8 cellular contexts compared by ENCODE assay signal in genomic region chr2:86107031-86107430, GRCh38. TPM values are rescaled to one million over a fixed set of nuclear protein-coding genes. Genes with fewer than 3 reads are reported as not detected.
DNase-seq lines count a peak whose midpoint lies in the region; TF ChIP-seq lines count a peak whose summit lies in the region.

No MANE protein-coding gene starts in this region.

- peaks cover 61% of the 10 kb centered on the region for H4K20me1 ChIP-seq in Loucy (ENCODE audit: insufficient read depth, low read length, poor library complexity, severe bottlenecking)
- no peaks in the 10 kb centered on the region for H4K20me1 ChIP-seq in neural cell (ENCODE audit: insufficient read depth)

- H3K9me2 ChIP-seq in Loucy (replicated peaks; ENCODE audit: low read depth, low read length) (no peaks in the 10 kb centered on the region), neural cell (ENCODE audit: insufficient read depth, low read length) (no peaks in the 10 kb centered on the region)

- H3K9me3 ChIP-seq in Loucy (ENCODE audit: insufficient read depth, low read depth, low read length) (no peaks in the 10 kb centered on the region), neural cell (ENCODE audit: low read length) (no peaks in the 10 kb centered on the region)

- H2AFZ ChIP-seq in Loucy (ENCODE audit: low read length) = no peak overlapping the region
- no peak overlapping the region for H2AFZ ChIP-seq in neural cell (ENCODE audit: low read depth, low read length)

- peaks cover 25% of the 10 kb centered on the region for H3K4me1 Mint-ChIP-seq in CD14-positive monocyte

- H3F3A ChIP-seq in Loucy (ENCODE audit: low read depth) (no peaks in the 10 kb centered on the region), neural cell (ENCODE audit: insufficient read depth, low read length, poor library complexity, severe bottlenecking) (no peaks in the 10 kb centered on the region)

- H3K4me3 ChIP-seq in Loucy (ENCODE audit: low read length, poor library complexity, severe bottlenecking) = peak overlapping the region; percentile 90
- H3K4me3 ChIP-seq in neural cell (ENCODE audit: low read length) = peak overlapping the region; percentile 85

- H3K9ac ChIP-seq in Loucy (ENCODE audit: low read depth, low read length, poor library complexity, severe bottlenecking) (peak overlapping the region; percentile 87), neural cell (ENCODE audit: low read length) (peak overlapping the region; percentile 88)

- H3K36me3 Mint-ChIP-seq in CD14-positive monocyte = peaks cover 44 to 47% of the 10 kb centered on the region in 2 donors

- peaks cover 46% of the 10 kb centered on the region for H3K4me1 ChIP-seq in Loucy (ENCODE audit: insufficient read depth, low read length, poor library complexity, severe bottlenecking)

- no peak for TF ChIP-seq RAD21 in neural cell (conservative IDR thresholded peaks at IDR 0.05)

- H3K79me2 ChIP-seq in Loucy (ENCODE audit: insufficient read depth, low read length) = peaks cover 93% of the 10 kb centered on the region
- H3K79me2 ChIP-seq in neural cell (replicated peaks; ENCODE audit: insufficient read depth, low read length) = peaks cover 51% of the 10 kb centered on the region

- H3K27me3 ChIP-seq in Loucy (ENCODE audit: insufficient read depth, low read length, poor library complexity, severe bottlenecking) (no peaks in the 10 kb centered on the region), neural cell (ENCODE audit: insufficient read depth, low read depth, low read length) (no peaks in the 10 kb centered on the region)

- no peak for TF ChIP-seq CTCF in CD14-positive monocyte (IDR thresholded peaks at IDR 0.05)
- no peak for TF ChIP-seq CTCF in Loucy (conservative IDR thresholded peaks at IDR 0.05; ENCODE audit: low read length)
- no peak for TF ChIP-seq CTCF in neural cell (IDR thresholded peaks at IDR 0.05; ENCODE audit: poor library complexity, severe bottlenecking)

- peak overlapping the region; percentile 91 for H3K4me2 ChIP-seq in Loucy (ENCODE audit: low read depth, low read length, poor library complexity, severe bottlenecking)
- H3K4me2 ChIP-seq in neural cell (ENCODE audit: low read length) = peak overlapping the region; percentile 93

- H3K27ac ChIP-seq in neural cell (ENCODE audit: low read length) = peak overlapping the region; percentile 69

- peaks cover 0 to 1% (median 0%) of the 10 kb centered on the region in 3 donors for H3K27me3 Mint-ChIP-seq in CD14-positive monocyte (ENCODE audit: low read depth in 3 of 3)

- H3K36me3 ChIP-seq in Loucy (ENCODE audit: insufficient read depth, low read length) = peaks cover 26% of the 10 kb centered on the region; the same call in 1 of the 2 replicates
- H3K36me3 ChIP-seq in neural cell (ENCODE audit: insufficient read depth, low read length) = no peaks in the 10 kb centered on the region

- H3K9me3 Mint-ChIP-seq in CD14-positive monocyte = peaks cover 0 to 2% (median 0%) of the 10 kb centered on the region in 7 donors

- peak overlapping the region in 4 of 7 donors; percentile 5 to 100 (median 98) for H3K27ac Mint-ChIP-seq in CD14-positive monocyte

- no peak for DNase-seq in CD14-positive monocyte (ENCODE audit: low spot score)
- peak; percentile 5 for DNase-seq in dermis blood vessel endothelial cell
- DNase-seq in Ammon's horn (ENCODE audit: low spot score) = no peak
- DNase-seq in SHP77 treated with DMSO at 0.1 percent for 48 hours (lab: John Stamatoyannopoulos, UW) = no peak
- no peak for DNase-seq in SW480 (ENCODE audit: low spot score)
- no peak for DNase-seq in NCI-H128 (lab: John Stamatoyannopoulos, UW; ENCODE audit: unreplicated experiment)

- no peak for TF ChIP-seq EP300 in neural cell (conservative IDR thresholded peaks at IDR 0.05; ENCODE audit: poor library complexity, severe bottlenecking)

- intact Hi-C loops in CD14-positive monocyte (cut with micrococcal nuclease) = loop anchor here (5.0 to 10.0 kb wide), 6 partner anchors 85 to 1135 kb away; partner anchors contain the start of genes C2orf68 (in 2 of the 2), USP39 (in 2 of the 2), IMMT (in 1 of the 2) and KCMF1 (in 1 of the 2)

- peak overlapping the region; percentile 93 to 98 for H3K4me3 Mint-ChIP-seq in CD14-positive monocyte

TF ChIP-seq in neural cell, 6 proteins besides CTCF, POLR2A, EP300 and RAD21:
- TF ChIP-seq MXI1 (conservative IDR thresholded peaks at IDR 0.05; ENCODE audit: poor library complexity, severe bottlenecking) (no peak), REST (IDR thresholded peaks at IDR 0.05; ENCODE audit: borderline replicate concordance) (no peak), EZH2 (IDR thresholded peaks at IDR 0.05; ENCODE audit: borderline replicate concordance, insufficient read depth, low read length, poor library complexity, severe bottlenecking) (no peak), TAF1 (IDR thresholded peaks at IDR 0.05; ENCODE audit: low read depth) (no peak), POLR2AphosphoS5 (IDR thresholded peaks at IDR 0.05) (no peak), SMC3 (conservative IDR thresholded peaks at IDR 0.05; ENCODE audit: poor library complexity) (no peak)

RNA-seq across cellular contexts. Expression of gene PTCD3, which starts 1.0 kb away (rescaled TPM):
- polyA plus RNA-seq in CD14-positive monocyte = 10 to 100 TPM; 14.0 to 17.8 TPM
- 82.2 and 93.4 TPM in 2 replicates for total RNA-seq in dermis blood vessel endothelial cell
- polyA plus RNA-seq in neural cell = 201 and 214 TPM in 2 replicates
- polyA minus RNA-seq in neural cell = 143 and 148 TPM in 2 replicates

RNA-seq across cellular contexts. Expression of gene POLR1A, which starts 1.3 kb away (rescaled TPM):
- polyA plus RNA-seq in CD14-positive monocyte = 1 to 10 TPM in 1 of 2 donors, under 1 TPM in 1; 0.45 to 1.6 TPM
- 13.6 and 26.2 TPM in 2 replicates for total RNA-seq in dermis blood vessel endothelial cell
- polyA plus RNA-seq in neural cell = 5.4 and 9.2 TPM in 2 replicates
- polyA minus RNA-seq in neural cell = 17.5 and 22.2 TPM in 2 replicates

Comparison
In these comparisons a context has a peak if more than half of its experiments do, and no peak if none do; other contexts are left out.
1. RNA of gene PTCD3, which starts 1.0 kb away (polyA plus RNA-seq): 201 to 214 TPM in neural cell; 14.0 to 17.8 TPM in CD14-positive monocyte; every median in the first group is over 10 times any median in the second.